In the genomic region with DNA sequence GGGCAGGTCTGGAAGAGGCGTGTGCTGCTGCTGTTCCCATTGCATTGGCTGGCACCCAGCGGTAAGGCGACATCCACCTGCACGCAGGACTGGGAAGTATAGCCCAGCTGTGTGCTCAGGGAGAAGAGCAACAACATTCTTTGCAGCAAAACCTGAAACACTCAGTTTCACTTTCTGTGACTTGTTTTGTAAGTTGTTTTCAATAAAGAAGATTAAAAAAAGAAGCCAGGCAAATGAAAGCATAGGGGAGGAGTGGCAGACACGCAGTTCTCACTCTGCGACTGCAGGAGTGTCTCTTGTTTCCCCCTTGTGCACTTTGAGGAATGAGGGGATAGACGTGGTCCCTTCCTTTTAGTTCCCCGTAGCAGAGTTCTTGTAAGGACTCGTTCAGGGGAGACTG, we compare ENCODE assay signal across 12 cellular contexts. TPM values are rescaled to one million over a fixed set of nuclear protein-coding genes. Genes with fewer than 3 reads are reported as not detected.
A peak's percentile ranks its signal among the peaks of the same experiment; 100 is the strongest.
DNase-seq lines count a peak whose midpoint lies in the region; ATAC-seq and TF ChIP-seq lines count a peak whose summit lies in the region.
"Had no signal": no experiment of that assay in that cellular context is flagged by ENCODE, and none has a peak within 500 bp of the region (broad histone marks: within the 10 kb centered on the region; RNA-seq: fewer than 3 reads in every experiment).

No MANE protein-coding gene starts in this region.

- H3K9me3 Mint-ChIP-seq in activated CD8-positive, alpha-beta memory T cell treated with anti-CD3 and anti-CD28 coated beads, Interleukin-2, amount 10 ng/mL, durations not matched to agents 7 days and 5 days (ENCODE audit: low read depth): no peaks in the 10 kb centered on the region
- peaks cover 3% of the 10 kb centered on the region for H3K9me3 Mint-ChIP-seq in natural killer cell treated with Interleukin-12 subunit alpha and Interleukin-12 subunit beta and Interleukin-15 and Interleukin-18, amount 100 ng/mL, for 72 hours
- H3K9me3 Mint-ChIP-seq in Caco-2 (ENCODE audit: unreplicated experiment): peaks cover 14% of the 10 kb centered on the region

- H3K27ac Mint-ChIP-seq in activated CD8-positive, alpha-beta memory T cell treated with anti-CD3 and anti-CD28 coated beads, Interleukin-2, amount 10 ng/mL, durations not matched to agents 7 days and 5 days: peak overlapping the region; percentile 7
- peak overlapping the region; percentile 54 to 57 for H3K27ac Mint-ChIP-seq in natural killer cell treated with Interleukin-12 subunit alpha and Interleukin-12 subunit beta and Interleukin-15 and Interleukin-18, amount 100 ng/mL, for 72 hours
- H3K27ac Mint-ChIP-seq in Caco-2 (ENCODE audit: unreplicated experiment): no peak overlapping the region

- no peaks in the 10 kb centered on the region for H3K27me3 Mint-ChIP-seq in activated CD8-positive, alpha-beta memory T cell treated with anti-CD3 and anti-CD28 coated beads, Interleukin-2, amount 10 ng/mL, durations not matched to agents 7 days and 5 days
- no peaks in the 10 kb centered on the region for H3K27me3 Mint-ChIP-seq in natural killer cell treated with Interleukin-12 subunit alpha and Interleukin-12 subunit beta and Interleukin-15 and Interleukin-18, amount 100 ng/mL, for 72 hours
- H3K27me3 Mint-ChIP-seq in Caco-2 (ENCODE audit: insufficient read depth, unreplicated experiment): no peaks in the 10 kb centered on the region

- H3K36me3 ChIP-seq in Caco-2 (ENCODE audit: control insufficient read depth, insufficient read depth, low read length): peaks cover 2% of the 10 kb centered on the region; the same call in 1 of the 2 replicates

- no peak overlapping the region for H3K4me3 ChIP-seq in Caco-2 (ENCODE audit: low read depth, low read length)
- H3K4me3 ChIP-seq: A549, GM23248 had no signal

- TF ChIP-seq CTCF in Caco-2 (IDR thresholded peaks at IDR 0.05; ENCODE audit: insufficient read depth in 1 of 2, low read depth in 1 of 2, low read length in 1 of 2, severe bottlenecking in 1 of 2, unreplicated experiment in 1 of 2): no peak

- H3K4me1 Mint-ChIP-seq in activated CD8-positive, alpha-beta memory T cell treated with anti-CD3 and anti-CD28 coated beads, Interleukin-2, amount 10 ng/mL, durations not matched to agents 7 days and 5 days: peaks cover 42% of the 10 kb centered on the region
- peaks cover 43 to 53% of the 10 kb centered on the region in 2 donors for H3K4me1 Mint-ChIP-seq in natural killer cell treated with Interleukin-12 subunit alpha and Interleukin-12 subunit beta and Interleukin-15 and Interleukin-18, amount 100 ng/mL, for 72 hours (ENCODE audit: low read depth in 2 of 2)
- peaks cover 24% of the 10 kb centered on the region for H3K4me1 Mint-ChIP-seq in Caco-2 (ENCODE audit: low read depth, unreplicated experiment)

- no peak overlapping the region for H3K4me3 Mint-ChIP-seq in activated CD8-positive, alpha-beta memory T cell treated with anti-CD3 and anti-CD28 coated beads, Interleukin-2, amount 10 ng/mL, durations not matched to agents 7 days and 5 days
- no peak overlapping the region for H3K4me3 Mint-ChIP-seq in natural killer cell treated with Interleukin-12 subunit alpha and Interleukin-12 subunit beta and Interleukin-15 and Interleukin-18, amount 100 ng/mL, for 72 hours
- H3K4me3 Mint-ChIP-seq in Caco-2 (ENCODE audit: unreplicated experiment): no peak overlapping the region

- no peak for DNase-seq in activated CD8-positive, alpha-beta memory T cell treated with anti-CD3 and anti-CD28 coated beads, Interleukin-2, amount 10 ng/mL, durations not matched to agents 7 days and 5 days
- no peak for DNase-seq in activated CD8-positive, alpha-beta memory T cell treated with anti-CD3 and anti-CD28 coated beads, Interleukin-2, amount 50 U/mL, for 4 hours
- no peak for DNase-seq in natural killer cell treated with Interleukin-12 subunit alpha and Interleukin-12 subunit beta and Interleukin-15 and Interleukin-18, amount 100 ng/mL, for 72 hours (ENCODE audit: low spot score)
- DNase-seq in Caco-2: no peak
- no peak for DNase-seq in NCI-H2081 treated with DMSO at 0.1 percent for 48 hours (lab: John Stamatoyannopoulos, UW)
- no peak for DNase-seq in dermis blood vessel endothelial cell
- DNase-seq: cerebellar nuclear complex, GM23248, NCI-H1694 treated with DMSO at 0.1 percent for 48 hours had no signal

- no peaks in the 10 kb centered on the region for H3K4me1 ChIP-seq in Caco-2

- intact Hi-C loops in Caco-2 (cut with micrococcal nuclease; ENCODE audit: unreplicated experiment): no loop called here

- CTCF ChIA-PET in activated CD8-positive, alpha-beta memory T cell treated with anti-CD3 and anti-CD28 coated beads, Interleukin-2, amount 10 ng/mL, durations not matched to agents 7 days and 5 days (lab: Charles Lee): no interaction called here
- CTCF ChIA-PET in Caco-2 (lab: Charles Lee): no interaction called here

- no TSS peak for BruUV-seq in Caco-2 (replicated peaks; lab: Mats Ljungman, UMichigan)

- POLR2A ChIA-PET in Caco-2 (lab: Charles Lee): no interaction called here

- peaks cover 4% of the 10 kb centered on the region; the same call in 1 of the 2 replicates for H3K9me3 ChIP-seq in Caco-2
- H3K9me3 ChIP-seq: A549 had no signal

- no peaks in the 10 kb centered on the region for H3K27me3 ChIP-seq in Caco-2 (replicated peaks; ENCODE audit: control insufficient read depth, insufficient read depth, low read length)

- no peak for ATAC-seq in activated CD8-positive, alpha-beta memory T cell treated with anti-CD3 and anti-CD28 coated beads, Interleukin-2, amount 10 ng/mL, durations not matched to agents 7 days and 5 days
- ATAC-seq in GM21515 (IDR thresholded peaks at IDR 0.05; ENCODE audit: unreplicated experiment): peak; percentile 61
- peak; percentile 64 for ATAC-seq in HG03460 (IDR thresholded peaks at IDR 0.05; ENCODE audit: unreplicated experiment)
- ATAC-seq in natural killer cell treated with Interleukin-12 subunit alpha and Interleukin-12 subunit beta and Interleukin-15 and Interleukin-18, amount 100 ng/mL, for 72 hours: no peak
- ATAC-seq: A549 had no signal

- H3K36me3 Mint-ChIP-seq in activated CD8-positive, alpha-beta memory T cell treated with anti-CD3 and anti-CD28 coated beads, Interleukin-2, amount 10 ng/mL, durations not matched to agents 7 days and 5 days: peaks cover 42% of the 10 kb centered on the region
- H3K36me3 Mint-ChIP-seq in natural killer cell treated with Interleukin-12 subunit alpha and Interleukin-12 subunit beta and Interleukin-15 and Interleukin-18, amount 100 ng/mL, for 72 hours: peaks cover 29% of the 10 kb centered on the region
- peaks cover 63% of the 10 kb centered on the region for H3K36me3 Mint-ChIP-seq in Caco-2 (ENCODE audit: insufficient read depth, unreplicated experiment)

RNA-seq across cellular contexts. Expression of gene FBH1, which starts 5.8 kb away (rescaled TPM):
- 10 to 100 TPM; 55.1 to 66.3 TPM for total RNA-seq in activated CD8-positive, alpha-beta memory T cell treated with anti-CD3 and anti-CD28 coated beads, Interleukin-2, amount 10 ng/mL, durations not matched to agents 7 days and 5 days
- total RNA-seq in natural killer cell treated with Interleukin-12 subunit alpha and Interleukin-12 subunit beta and Interleukin-15 and Interleukin-18, amount 100 ng/mL, for 72 hours: 10 to 100 TPM; 65.3 to 99.9 TPM
- total RNA-seq in Caco-2 (2022) (83.3 and 96.1 TPM in 2 replicates), dermis blood vessel endothelial cell (127 and 145 TPM in 2 replicates)

RNA-seq across cellular contexts. Expression of gene ANKRD16, which starts 6.1 kb away (rescaled TPM):
- 1 to 10 TPM; 4.6 to 4.7 TPM for total RNA-seq in activated CD8-positive, alpha-beta memory T cell treated with anti-CD3 and anti-CD28 coated beads, Interleukin-2, amount 10 ng/mL, durations not matched to agents 7 days and 5 days
- total RNA-seq in natural killer cell treated with Interleukin-12 subunit alpha and Interleukin-12 subunit beta and Interleukin-15 and Interleukin-18, amount 100 ng/mL, for 72 hours: 1 to 10 TPM; 4.1 to 7.6 TPM
- total RNA-seq in Caco-2 (2022): 17.4 and 20.2 TPM in 2 replicates
- 5.8 and 7.0 TPM in 2 replicates for total RNA-seq in dermis blood vessel endothelial cell

Comparison
In these comparisons a context has a peak if more than half of its experiments do, and no peak if none do; other contexts are left out.
1. ATAC-seq: peak in GM21515 (single experiment) and HG03460 (single experiment); none in activated CD8-positive, alpha-beta memory T cell treated with anti-CD3 and anti-CD28 coated beads, Interleukin-2, amount 10 ng/mL, durations not matched to agents 7 days and 5 days (single experiment) and natural killer cell treated with Interleukin-12 subunit alpha and Interleukin-12 subunit beta and Interleukin-15 and Interleukin-18, amount 100 ng/mL, for 72 hours (0 of 2).